Comparison of ENCODE assay signal across 8 cellular contexts in genomic region chr19:2055871-2056809, GRCh38. TPM values are rescaled to one million over a fixed set of nuclear protein-coding genes. Genes with fewer than 3 reads are reported as not detected.
DNase-seq lines count a peak whose midpoint lies in the region; ATAC-seq and TF ChIP-seq lines count a peak whose summit lies in the region.

No MANE protein-coding gene starts in this region.

- H3K27me3 Mint-ChIP-seq in activated naive CD4-positive, alpha-beta T cell treated with anti-CD3 and anti-CD28 coated beads, Interleukin-2, amount 10 ng/mL, durations not matched to agents 7 days and 5 days, result no peaks in the 10 kb centered on the region
- H3K27me3 Mint-ChIP-seq in nephron (ENCODE audit: low read depth), result no peaks in the 10 kb centered on the region

- POLR2A ChIA-PET in SK-N-SH (lab: Yijun Ruan, JAX), result no interaction called here

- 34% methylated on average over 9 of the region's 22 CpGs for WGBS in SK-N-SH (ENCODE audit: low lambda C conversion rate)

- H3K4me1 Mint-ChIP-seq in activated naive CD4-positive, alpha-beta T cell treated with anti-CD3 and anti-CD28 coated beads, Interleukin-2, amount 10 ng/mL, durations not matched to agents 7 days and 5 days, result peaks cover 80% of the 10 kb centered on the region
- H3K4me1 Mint-ChIP-seq in nephron, result peaks cover 21% of the 10 kb centered on the region

- no peak overlapping the region for H3K4me3 ChIP-seq in SK-N-SH (ENCODE audit: low read depth in 2 of 2, low read length in 1 of 2)
- H3K4me3 ChIP-seq in endocrine pancreas (ENCODE audit: control insufficient read depth, insufficient read depth, low read length), result no peak overlapping the region

- H3K36me3 Mint-ChIP-seq in activated naive CD4-positive, alpha-beta T cell treated with anti-CD3 and anti-CD28 coated beads, Interleukin-2, amount 10 ng/mL, durations not matched to agents 7 days and 5 days, result peaks cover 1% of the 10 kb centered on the region
- no peaks in the 10 kb centered on the region for H3K36me3 Mint-ChIP-seq in nephron (ENCODE audit: low read depth)

- H3K79me2 ChIP-seq in SK-N-SH (ENCODE audit: insufficient read depth), result no peaks in the 10 kb centered on the region; the same call in 1 of the 2 replicates

- H3K36me3 ChIP-seq in SK-N-SH (replicated peaks in 1 of 2; ENCODE audit: control insufficient read depth in 1 of 2, insufficient read depth in 2 of 2, low read length in 1 of 2) (no peaks in the 10 kb centered on the region), endocrine pancreas (ENCODE audit: control insufficient read depth, insufficient read depth, low read length) (no peaks in the 10 kb centered on the region)

- H4K20me1 ChIP-seq in SK-N-SH (ENCODE audit: insufficient read depth), result no peaks in the 10 kb centered on the region

- H3K27me3 ChIP-seq in SK-N-SH (ENCODE audit: insufficient read depth), result no peaks in the 10 kb centered on the region
- no peaks in the 10 kb centered on the region for H3K27me3 ChIP-seq in endocrine pancreas (ENCODE audit: control insufficient read depth, insufficient read depth, low read length)

- H3K9ac ChIP-seq in SK-N-SH (peak overlapping the region; percentile 44), endocrine pancreas (ENCODE audit: control insufficient read depth, insufficient read depth, low read length) (peak overlapping the region; percentile 73)

- peaks cover 31 to 55% of the 10 kb centered on the region in 2 experiments; a peak in 3 of 4 replicates for H3K4me1 ChIP-seq in SK-N-SH (ENCODE audit: control insufficient read depth in 1 of 2, insufficient read depth in 2 of 2, low read depth in 1 of 2, low read length in 1 of 2)
- no peaks in the 10 kb centered on the region for H3K4me1 ChIP-seq in endocrine pancreas (ENCODE audit: control insufficient read depth, insufficient read depth, low read length)

- TF ChIP-seq CTCF in SK-N-SH (IDR thresholded peaks at IDR 0.05) (no peak), nephron (IDR thresholded peaks at IDR 0.05; ENCODE audit: unreplicated experiment in 3 of 3) (no peak)

- no peak for TF ChIP-seq RAD21 in SK-N-SH (IDR thresholded peaks at IDR 0.05; ENCODE audit: low read length)

- H2AFZ ChIP-seq in SK-N-SH (ENCODE audit: low read depth), result no peak overlapping the region

- H3K27ac Mint-ChIP-seq in activated naive CD4-positive, alpha-beta T cell treated with anti-CD3 and anti-CD28 coated beads, Interleukin-2, amount 10 ng/mL, durations not matched to agents 7 days and 5 days, result peak overlapping the region; percentile 95
- peak overlapping the region; percentile 86 to 97 (median 91) for H3K27ac Mint-ChIP-seq in nephron

- H3K9me3 ChIP-seq in SK-N-SH (no peaks in the 10 kb centered on the region), endocrine pancreas (ENCODE audit: control insufficient read depth, low read length) (no peaks in the 10 kb centered on the region)

- DNase-seq in activated naive CD4-positive, alpha-beta T cell treated with anti-CD3 and anti-CD28 coated beads, Interleukin-2, amount 10 ng/mL, durations not matched to agents 7 days and 5 days, result peak; percentile 61
- DNase-seq in activated naive CD4-positive, alpha-beta T cell treated with Interleukin-2 at 50 U/mL for 16 hours, result no peak
- DNase-seq in SK-N-SH (peak; percentile 61), NAMALWA (ENCODE audit: low spot score) (no peak), NCI-H2171 (lab: John Stamatoyannopoulos, UW) (no peak)

- peak overlapping the region; percentile 55 to 82 for H3K27ac ChIP-seq in SK-N-SH (ENCODE audit: low read depth in 2 of 2, low read length in 1 of 2)

- no peak for TF ChIP-seq EP300 in SK-N-SH (IDR thresholded peaks at IDR 0.05; ENCODE audit: borderline replicate concordance in 1 of 2, low read depth in 1 of 2, low read length in 1 of 2)

- CTCF ChIA-PET in activated naive CD4-positive, alpha-beta T cell treated with anti-CD3 and anti-CD28 coated beads, Interleukin-2, amount 10 ng/mL, durations not matched to agents 7 days and 5 days (lab: Charles Lee), result no interaction called here
- CTCF ChIA-PET in SK-N-SH (lab: Yijun Ruan, JAX), result interaction anchor here (0.6 to 1.8 kb wide), 4 partner anchors 14 to 694 kb away, joined by 3 to 6 read pairs (median 4); no protein-coding TSS in a partner anchor

- H3K9me2 ChIP-seq in SK-N-SH, result no peaks in the 10 kb centered on the region

- peak overlapping the region; percentile 77; the same call in 1 of the 2 replicates for H3K4me2 ChIP-seq in SK-N-SH

- ATAC-seq in GM18861 (IDR thresholded peaks at IDR 0.05; ENCODE audit: unreplicated experiment), result no peak

- peaks cover 22% of the 10 kb centered on the region for H3F3A ChIP-seq in SK-N-SH (replicated peaks; ENCODE audit: insufficient read depth)

- H3K9me3 Mint-ChIP-seq in activated naive CD4-positive, alpha-beta T cell treated with anti-CD3 and anti-CD28 coated beads, Interleukin-2, amount 10 ng/mL, durations not matched to agents 7 days and 5 days, result no peaks in the 10 kb centered on the region
- no peaks in the 10 kb centered on the region for H3K9me3 Mint-ChIP-seq in nephron

- H3K4me3 Mint-ChIP-seq in activated naive CD4-positive, alpha-beta T cell treated with anti-CD3 and anti-CD28 coated beads, Interleukin-2, amount 10 ng/mL, durations not matched to agents 7 days and 5 days, result peak overlapping the region; percentile 61
- peak overlapping the region; percentile 44 to 67 (median 53) for H3K4me3 Mint-ChIP-seq in nephron

TF ChIP-seq in SK-N-SH, 30 proteins besides CTCF, POLR2A, EP300 and RAD21:
- TF ChIP-seq POLR2AphosphoS5 (IDR thresholded peaks at IDR 0.05; ENCODE audit: low read depth, low read length), result peak; percentile 32; the same call in 1 of the 2 replicates
- TF ChIP-seq NFIC (IDR thresholded peaks at IDR 0.05; ENCODE audit: borderline replicate concordance), result no peak
- peak; percentile 62; the same call in 1 of the 2 replicates for TF ChIP-seq GABPA (IDR thresholded peaks at IDR 0.05; ENCODE audit: low read depth)
- no peak for TF ChIP-seq MXI1 (IDR thresholded peaks at IDR 0.05; ENCODE audit: low read depth, low read length)
- TF ChIP-seq IRF3 (IDR thresholded peaks at IDR 0.05; ENCODE audit: low read depth, low read length), result no peak
- no peak for TF ChIP-seq ZBTB33 (IDR thresholded peaks at IDR 0.05; ENCODE audit: borderline replicate concordance, low read depth)
- peak; percentile 11 for TF ChIP-seq CHD2 (IDR thresholded peaks at IDR 0.05; ENCODE audit: low read length, partially characterized antibody)
- no peak for TF ChIP-seq MEF2A (IDR thresholded peaks at IDR 0.05; ENCODE audit: borderline replicate concordance, low read depth)
- TF ChIP-seq JUND (IDR thresholded peaks at IDR 0.05), result no peak

RNA-seq across cellular contexts. Expression of gene MKNK2, which starts 5.1 kb away (rescaled TPM):
- 58.9 and 65.4 TPM in 2 replicates for polyA plus RNA-seq in SK-N-SH (2012; rRNA removed)
- polyA plus RNA-seq in SK-N-SH (2012; cell fraction: cytosol; rRNA removed), result 32.5 and 45.8 TPM in 2 replicates
- polyA plus RNA-seq in SK-N-SH (2012; cell fraction: nucleus; rRNA removed), result 109 and 141 TPM in 2 replicates

RNA-seq across cellular contexts. Expression of gene MOB3A, which starts 40.0 kb away (rescaled TPM):
- 21.4 and 24.1 TPM in 2 replicates for polyA plus RNA-seq in SK-N-SH (2012; rRNA removed)
- 10.3 and 14.6 TPM in 2 replicates for polyA plus RNA-seq in SK-N-SH (2012; cell fraction: cytosol; rRNA removed)
- polyA plus RNA-seq in SK-N-SH (2012; cell fraction: nucleus; rRNA removed), result 18.1 and 18.8 TPM in 2 replicates

RNA-seq across cellular contexts. Expression of gene IZUMO4, which starts 40.6 kb away (rescaled TPM):
- 4.6 and 10.3 TPM in 2 replicates for polyA plus RNA-seq in SK-N-SH (2012; rRNA removed)
- 1.0 and 1.1 TPM in 2 replicates for polyA plus RNA-seq in SK-N-SH (2012; cell fraction: cytosol; rRNA removed)
- polyA plus RNA-seq in SK-N-SH (2012; cell fraction: nucleus; rRNA removed), result 72.7 and 86.9 TPM in 2 replicates

RNA-seq across cellular contexts. Expression of gene BTBD2, which starts 40.6 kb away (rescaled TPM):
- polyA plus RNA-seq in SK-N-SH (2012; rRNA removed), result 54.4 and 66.8 TPM in 2 replicates
- polyA plus RNA-seq in SK-N-SH (2012; cell fraction: cytosol; rRNA removed), result 21.2 and 45.9 TPM in 2 replicates
- polyA plus RNA-seq in SK-N-SH (2012; cell fraction: nucleus; rRNA removed), result 64.3 and 71.6 TPM in 2 replicates

Comparison
In these comparisons a context has a peak if more than half of its experiments do, and no peak if none do; other contexts are left out.
1. DNase-seq: peak in activated naive CD4-positive, alpha-beta T cell treated with anti-CD3 and anti-CD28 coated beads, Interleukin-2, amount 10 ng/mL, durations not matched to agents 7 days and 5 days (single experiment) and SK-N-SH (single experiment); none in activated naive CD4-positive, alpha-beta T cell treated with Interleukin-2 at 50 U/mL for 16 hours (single experiment), NAMALWA (single experiment) and NCI-H2171 (single experiment).